8 cellular contexts compared by ENCODE assay signal in genomic region chr2:158024288-158024898, GRCh38.
DNase-seq lines count a peak whose midpoint lies in the region; ATAC-seq, FAIRE-seq and TF ChIP-seq lines count a peak whose summit lies in the region.

No MANE protein-coding gene starts in this region.

- no peak for TF ChIP-seq POLR2A in GM12891 (IDR thresholded peaks at IDR 0.05; ENCODE audit: low read depth, low read length)

- H3K9ac ChIP-seq in NT2/D1 (ENCODE audit: insufficient read length, low read depth), result no peak overlapping the region

- no peaks in the 10 kb centered on the region for H3K36me3 ChIP-seq in NT2/D1 (ENCODE audit: insufficient read depth, insufficient read length, low read length)

- no peaks in the 10 kb centered on the region for H3K27me3 ChIP-seq in NT2/D1 (ENCODE audit: insufficient read depth, insufficient read length)

- peak; percentile 69 for FAIRE-seq in GM12891 (lab: Jason Lieb, UNC)

- in situ Hi-C loops in ACHN (cut with HindIII; ENCODE audit: low pct_ligation_motif_present, low pct_unique_long_range_greater_than_20kb, low sequenced_read_pairs), result no loop called here

- DNase-seq in ACHN, result peak; percentile 52
- DNase-seq in GM12891 (ENCODE audit: insufficient read length, low spot score), result no peak
- peak; percentile 38 for DNase-seq in NT2/D1 (ENCODE audit: low read depth, low spot score)
- peak; percentile 74 to 77 for DNase-seq in activated T-cell treated with anti-CD3 and anti-CD28 coated beads, Interleukin-2, amount 50 U/mL, for 48 hours
- peak; percentile 55 for DNase-seq in fibroblast of villous mesenchyme (ENCODE audit: low read depth)
- DNase-seq in pons (ENCODE audit: low spot score), result peak; percentile 54

- TF ChIP-seq CTCF in fibroblast of villous mesenchyme (IDR thresholded peaks at IDR 0.05; ENCODE audit: insufficient read depth, low read depth, low read length), result peak; percentile 86

- peak; percentile 71 for ATAC-seq in HG03095 (IDR thresholded peaks at IDR 0.05; ENCODE audit: unreplicated experiment)
- no peak for ATAC-seq in GM18861 (IDR thresholded peaks at IDR 0.05; ENCODE audit: unreplicated experiment)

- H3K9me3 ChIP-seq in NT2/D1 (ENCODE audit: insufficient read depth, low read length), result no peaks in the 10 kb centered on the region; the same call in 1 of the 2 replicates

- peaks cover 3% of the 10 kb centered on the region for H3K4me1 ChIP-seq in NT2/D1 (ENCODE audit: insufficient read depth, insufficient read length)

- no peak overlapping the region for H3K4me3 ChIP-seq in NT2/D1 (ENCODE audit: insufficient read length, low read depth)
- H3K4me3 ChIP-seq in fibroblast of villous mesenchyme (ENCODE audit: low read depth, low read length), result no peak overlapping the region

TF ChIP-seq in GM12891, 5 proteins besides CTCF, POLR2A, EP300 and RAD21:
- TF ChIP-seq TAF1 (IDR thresholded peaks at IDR 0.05; ENCODE audit: low read depth, low read length) (no peak), POU2F2 (IDR thresholded peaks at IDR 0.05; ENCODE audit: low read depth, low read length) (no peak)
